Comparison of ENCODE assay signal across 1 cellular context in genomic region chr1:6601049-6601864, GRCh38.
TF ChIP-seq lines count a peak whose summit lies in the region.

No MANE protein-coding gene starts in this region.

TF ChIP-seq in A549, 52 proteins besides CTCF, POLR2A, EP300 and RAD21 (continued from another document):
- TF ChIP-seq GATA3 (IDR thresholded peaks at IDR 0.05; ENCODE audit: borderline replicate concordance): no peak; the same call in 1 of the 2 replicates
- no peak for TF ChIP-seq ZNF302 (CRISPR knock-in tag; IDR thresholded peaks at IDR 0.05)
- TF ChIP-seq USF2 (IDR thresholded peaks at IDR 0.05): peak; percentile 95
